ENCODE assay signal across 8 cellular contexts in genomic region chr10:118341678-118342637, GRCh38. TPM values are rescaled to one million over a fixed set of nuclear protein-coding genes. Genes with fewer than 3 reads are reported as not detected.
DNase-seq lines count a peak whose midpoint lies in the region; ATAC-seq, FAIRE-seq and TF ChIP-seq lines count a peak whose summit lies in the region.

TSS of gene FAM204A (minus strand) at chr10:118342324. CDS start at chr10:118336415, 5,909 bp downstream.

- dilution Hi-C loops in keratinocyte (cut with MboI; ENCODE audit: extremely low pct_ligation_motif_present, low sequenced_read_pairs) = no loop called here

- no peak for TF ChIP-seq CTCF in AG10803 (conservative IDR thresholded peaks at IDR 0.05; ENCODE audit: low read length)
- peak in 1 of 3 experiments; percentile 21 for TF ChIP-seq CTCF in keratinocyte (optimal IDR thresholded peaks at IDR 0.05 in 1 of 3, IDR thresholded peaks at IDR 0.05 in 1 of 3, conservative IDR thresholded peaks at IDR 0.05 in 1 of 3; ENCODE audit: extremely low read depth in 1 of 3, insufficient read depth in 2 of 3, low read length in 3 of 3)

- DNase-seq in AG10803 (ENCODE audit: low read depth) = peak; percentile 90
- DNase-seq in NCI-H460 (ENCODE audit: extremely low read depth, low read depth) = peak; percentile 90
- DNase-seq in activated CD4-positive, CD25-positive, alpha-beta regulatory T cell treated with anti-CD3 and anti-CD28 coated beads, Interleukin-2, amount 50 U/mL, for 72 hours = peak; percentile 95
- DNase-seq in cerebellum (ENCODE audit: low spot score) = peak; percentile 91
- peak; percentile 62 for DNase-seq in keratinocyte (ENCODE audit: low read depth, low spot score)
- peak; percentile 92 to 93 for DNase-seq in stimulated activated CD4-positive, alpha-beta T cell treated with anti-CD3 and anti-CD28 coated beads, Interleukin-15, amount 100 ng/mL, for 1 hour (ENCODE audit: low read depth in 1 of 2, low spot score in 1 of 2)

- peaks cover 37% of the 10 kb centered on the region for H3K4me1 ChIP-seq in keratinocyte (ENCODE audit: control insufficient read depth, extremely low read depth, insufficient read depth, low read length)

- H3K79me2 ChIP-seq in keratinocyte (ENCODE audit: control insufficient read depth, insufficient read depth, low read length) = peaks cover 39% of the 10 kb centered on the region

- peak within 1 kb of the TSS; percentile 88 for H3K4me3 ChIP-seq in AG10803 (ENCODE audit: low read length)
- peak within 1 kb of the TSS; percentile 74 to 90 (median 80) for H3K4me3 ChIP-seq in keratinocyte (ENCODE audit: control insufficient read depth in 2 of 3, extremely low read depth in 1 of 3, insufficient read depth in 2 of 3, low read depth in 1 of 3, low read length in 3 of 3)

- peak; percentile 100 for ATAC-seq in GM19043 (IDR thresholded peaks at IDR 0.05; ENCODE audit: low read depth, unreplicated experiment)
- peak; percentile 99 for ATAC-seq in HG03378 (IDR thresholded peaks at IDR 0.05; ENCODE audit: unreplicated experiment)

- H3K9ac ChIP-seq in keratinocyte (ENCODE audit: control insufficient read depth, extremely low read depth, insufficient read depth, low read length) = peak within 1 kb of the TSS; percentile 89

- H3K9me3 ChIP-seq in keratinocyte (ENCODE audit: control insufficient read depth, low read depth, low read length) = no peaks in the 10 kb centered on the region

- peak; percentile 94 for FAIRE-seq in keratinocyte (lab: Jason Lieb, UNC)

- H4K20me1 ChIP-seq in keratinocyte (ENCODE audit: control insufficient read depth, extremely low read depth, insufficient read depth, low read length) = no peaks in the 10 kb centered on the region

- peaks cover 2 to 15% of the 10 kb centered on the region in 2 experiments for H3K36me3 ChIP-seq in keratinocyte (ENCODE audit: control insufficient read depth in 2 of 2, extremely low read depth in 1 of 2, insufficient read depth in 2 of 2, low read length in 2 of 2)

- no peaks in the 10 kb centered on the region for H3K9me1 ChIP-seq in keratinocyte (ENCODE audit: control insufficient read depth, extremely low read depth, insufficient read depth, low read length)

- peak within 1 kb of the TSS; percentile 89 for H3K27ac ChIP-seq in keratinocyte (ENCODE audit: control insufficient read depth, insufficient read depth, low read length)

- peak within 1 kb of the TSS; percentile 95 for H3K4me2 ChIP-seq in keratinocyte (ENCODE audit: control insufficient read depth, extremely low read depth, insufficient read depth, low read depth, low read length)

- peak within 1 kb of the TSS; percentile 95 for H2AFZ ChIP-seq in keratinocyte (ENCODE audit: control insufficient read depth, low read length)

- no peaks in the 10 kb centered on the region for H3K27me3 ChIP-seq in keratinocyte (ENCODE audit: control insufficient read depth, extremely low read depth, insufficient read depth, low read length)

RNA-seq across cellular contexts. Expression of gene FAM204A, which starts in this region (rescaled TPM):
- 108 and 121 TPM in 2 replicates for total RNA-seq in NCI-H460 (2014; rRNA removed; shearing (Covaris generic))
- 17.2 and 32.0 TPM in 2 replicates for polyA plus RNA-seq in NCI-H460 (2014; cell fraction: nucleus; rRNA removed)
- total RNA-seq in cerebellum = 39.7 TPM
- polyA plus RNA-seq in keratinocyte = 20.9 to 38.6 TPM (median 36.1 TPM) in 3 replicates
- polyA plus RNA-seq in keratinocyte (2011; ENCODE audit: low read depth) = 66.3 TPM
- polyA plus RNA-seq in keratinocyte (2011; cell fraction: cytosol; rRNA removed) = 30.0 and 40.7 TPM in 2 replicates
- 15.6 and 20.0 TPM in 2 replicates for polyA plus RNA-seq in keratinocyte (2011; cell fraction: nucleus; rRNA removed)
- polyA plus RNA-seq in keratinocyte (2012; ENCODE audit: low replicate concordance) = 36.2 and 52.0 TPM in 2 replicates
- 22.3 to 29.7 TPM (median 23.3 TPM) in 3 replicates for polyA minus RNA-seq in keratinocyte
- 18.0 TPM for polyA minus RNA-seq in keratinocyte (2011; cell fraction: cytosol; rRNA and poly(A)+ RNA removed)
- polyA minus RNA-seq in keratinocyte (2011; cell fraction: nucleus; rRNA and poly(A)+ RNA removed) = 13.7 and 14.5 TPM in 2 replicates

Comparison
In these comparisons a context has a peak if more than half of its experiments do, and no peak if none do; other contexts are left out.
1. Peak in every context shown above with its lines: DNase-seq, ATAC-seq, H3K4me3 ChIP-seq and H3K27ac ChIP-seq.